ENCODE assay signal across 10 cellular contexts in genomic region chr5:150641006-150641570, GRCh38. TPM values are rescaled to one million over a fixed set of nuclear protein-coding genes. Genes with fewer than 3 reads are reported as not detected.
DNase-seq lines count a peak whose midpoint lies in the region; ATAC-seq, FAIRE-seq and TF ChIP-seq lines count a peak whose summit lies in the region.
"Had no signal": no experiment of that assay in that cellular context is flagged by ENCODE, and none has a peak within 500 bp of the region (broad histone marks: within the 10 kb centered on the region; RNA-seq: fewer than 3 reads in every experiment).

No MANE protein-coding gene starts in this region.

- H3K27me3 Mint-ChIP-seq in neural progenitor cell (ENCODE audit: insufficient read depth, low read depth), result peaks cover 15% of the 10 kb centered on the region

- H3K27ac ChIP-seq in SK-N-SH (ENCODE audit: low read depth in 2 of 2, low read length in 1 of 2) (peak overlapping the region; percentile 92 to 94), neural progenitor cell (no peak overlapping the region), small intestine (ENCODE audit: low read depth in 1 of 2, low read length in 1 of 2) (peak overlapping the region in 1 of 2 donors; percentile 91), MM.1S (ENCODE audit: low read length) (no peak overlapping the region)

- H2AFZ ChIP-seq in SK-N-SH (ENCODE audit: low read depth), result no peak overlapping the region
- no peak overlapping the region for H2AFZ ChIP-seq in neural progenitor cell (replicated peaks)
- no peak overlapping the region for H2AFZ ChIP-seq in MM.1S (ENCODE audit: low read length)

- TF ChIP-seq CTCF in AG04449 (IDR thresholded peaks at IDR 0.05; ENCODE audit: insufficient read depth, low read length, missing control alignments) (no peak), SK-N-SH (IDR thresholded peaks at IDR 0.05) (no peak), fibroblast of pulmonary artery (IDR thresholded peaks at IDR 0.05; ENCODE audit: low read length, missing control alignments) (no peak), neural progenitor cell (IDR thresholded peaks at IDR 0.05) (no peak), MM.1S (IDR thresholded peaks at IDR 0.05; ENCODE audit: low read length) (no peak)

- H3K4me1 ChIP-seq in SK-N-SH (ENCODE audit: control insufficient read depth in 1 of 2, insufficient read depth in 2 of 2, low read depth in 1 of 2, low read length in 1 of 2) (peaks cover 79 to 91% of the 10 kb centered on the region in 2 experiments), neural progenitor cell (peaks cover 67% of the 10 kb centered on the region), small intestine (ENCODE audit: control insufficient read depth in 2 of 2, insufficient read depth in 1 of 2, low read depth in 1 of 2, low read length in 1 of 2) (peaks cover 3 to 19% of the 10 kb centered on the region in 2 donors), MM.1S (ENCODE audit: low read length) (no peaks in the 10 kb centered on the region)

- H3K4me2 ChIP-seq in SK-N-SH (peak overlapping the region; percentile 66), neural progenitor cell (no peak overlapping the region), MM.1S (ENCODE audit: low read depth, low read length) (no peak overlapping the region)

- no peak overlapping the region for H3K27ac Mint-ChIP-seq in neural progenitor cell

- H3K9ac ChIP-seq in SK-N-SH (peak overlapping the region; percentile 74), neural progenitor cell (no peak overlapping the region), MM.1S (ENCODE audit: low read length) (no peak overlapping the region)

- ATAC-seq in GM21528 (IDR thresholded peaks at IDR 0.05; ENCODE audit: low FRiP score, unreplicated experiment), result no peak

- no peaks in the 10 kb centered on the region for H3K36me3 Mint-ChIP-seq in neural progenitor cell

- FAIRE-seq in small intestine (lab: Jason Lieb, UNC), result no peak

- peak in 1 of 2 experiments; percentile 59; a peak in 2 of 4 replicates for TF ChIP-seq EP300 in SK-N-SH (IDR thresholded peaks at IDR 0.05; ENCODE audit: borderline replicate concordance in 1 of 2, low read depth in 1 of 2, low read length in 1 of 2)

- H3F3A ChIP-seq in SK-N-SH (replicated peaks; ENCODE audit: insufficient read depth) (peaks cover 58% of the 10 kb centered on the region), neural progenitor cell (ENCODE audit: low read depth) (peaks cover 46% of the 10 kb centered on the region), MM.1S (ENCODE audit: insufficient read depth, low read length) (no peaks in the 10 kb centered on the region)

- no peaks in the 10 kb centered on the region for H3K9me3 Mint-ChIP-seq in neural progenitor cell
- H3K9me3 Mint-ChIP-seq: central memory CD8-positive, alpha-beta T cell had no signal

- CTCF ChIA-PET in AG04449 (lab: Yijun Ruan, JAX) (interaction anchor here (0.9 to 8.4 kb wide), 7 partner anchors 12 to 191 kb away, joined by 3 to 111 read pairs (median 6); no protein-coding TSS in a partner anchor), SK-N-SH (lab: Yijun Ruan, JAX) (interaction anchor here (1.3 to 2.4 kb wide), 7 partner anchors 10 to 80 kb away, joined by 3 to 9 read pairs (median 4); no protein-coding TSS in a partner anchor)

- H3K79me2 ChIP-seq in SK-N-SH (ENCODE audit: insufficient read depth) (peaks cover 38% of the 10 kb centered on the region), neural progenitor cell (ENCODE audit: low read depth) (no peaks in the 10 kb centered on the region), MM.1S (ENCODE audit: low read length) (no peaks in the 10 kb centered on the region)

- H3K9me2 ChIP-seq in SK-N-SH, result no peaks in the 10 kb centered on the region
- H3K9me2 ChIP-seq in MM.1S (replicated peaks; ENCODE audit: insufficient read depth, low read length), result no peaks in the 10 kb centered on the region

- no peak for TF ChIP-seq RAD21 in SK-N-SH (IDR thresholded peaks at IDR 0.05; ENCODE audit: low read length)

- 47% methylated on average over 8 of the region's 9 CpGs for WGBS in SK-N-SH (ENCODE audit: low lambda C conversion rate)
- 66 to 79% (median 75%) methylated on average over 9 of the region's 9 CpGs for WGBS in small intestine, 3 donors

- no peak overlapping the region for H3K4me3 Mint-ChIP-seq in neural progenitor cell
- H3K4me3 Mint-ChIP-seq: central memory CD8-positive, alpha-beta T cell had no signal

- H4K20me1 ChIP-seq in SK-N-SH (ENCODE audit: insufficient read depth) (no peaks in the 10 kb centered on the region; the same call in 1 of the 2 replicates), neural progenitor cell (ENCODE audit: low read depth) (no peaks in the 10 kb centered on the region), MM.1S (ENCODE audit: insufficient read depth, low read length) (no peaks in the 10 kb centered on the region)

- H3K4me3 ChIP-seq in AG04449 (ENCODE audit: low read depth, low read length) (peak overlapping the region; percentile 76), SK-N-SH (ENCODE audit: low read depth in 2 of 2, low read length in 1 of 2) (peak overlapping the region; percentile 45 to 57), fibroblast of pulmonary artery (replicated peaks; ENCODE audit: low read depth, low read length) (peak overlapping the region; percentile 60), neural progenitor cell (no peak overlapping the region), small intestine (ENCODE audit: low read depth in 1 of 2, low read length in 2 of 2) (no peak overlapping the region), MM.1S (ENCODE audit: low read length) (no peak overlapping the region)

- DNase-seq in AG04449 (ENCODE audit: low read depth, low spot score) (no peak), SK-N-SH (no peak), fibroblast of pulmonary artery (ENCODE audit: low read depth) (peak; percentile 97), neural progenitor cell (ENCODE audit: low spot score) (peak; percentile 0), NCI-H2171 (lab: John Stamatoyannopoulos, UW) (no peak), small intestine (no peak), MM.1S (no peak)
- DNase-seq: stimulated activated CD4-positive, alpha-beta T cell treated with anti-CD3 and anti-CD28 coated beads, Interleukin-1b, Interleukin-23, amount 100 ng/mL, for 48 hours had no signal

- H3K36me3 ChIP-seq in SK-N-SH (replicated peaks in 1 of 2; ENCODE audit: control insufficient read depth in 1 of 2, insufficient read depth in 2 of 2, low read length in 1 of 2) (no peaks in the 10 kb centered on the region), neural progenitor cell (no peaks in the 10 kb centered on the region), small intestine (ENCODE audit: control insufficient read depth in 2 of 2, insufficient read depth in 2 of 2, low read length in 2 of 2) (no peaks in the 10 kb centered on the region), MM.1S (replicated peaks; ENCODE audit: insufficient read depth, low read length) (no peaks in the 10 kb centered on the region)

- H3K9me3 ChIP-seq in SK-N-SH (no peaks in the 10 kb centered on the region), neural progenitor cell (ENCODE audit: low read depth) (no peaks in the 10 kb centered on the region), small intestine (ENCODE audit: control insufficient read depth, low read depth) (no peaks in the 10 kb centered on the region), MM.1S (replicated peaks; ENCODE audit: insufficient read depth, low read length) (no peaks in the 10 kb centered on the region)

- H3K27me3 ChIP-seq in SK-N-SH (ENCODE audit: insufficient read depth), result no peaks in the 10 kb centered on the region
- H3K27me3 ChIP-seq in neural progenitor cell, result no peaks in the 10 kb centered on the region
- no peaks in the 10 kb centered on the region for H3K27me3 ChIP-seq in small intestine (ENCODE audit: control insufficient read depth in 2 of 2, insufficient read depth in 2 of 2, low read length in 2 of 2)
- H3K27me3 ChIP-seq in MM.1S (replicated peaks; ENCODE audit: insufficient read depth, low read length), result no peaks in the 10 kb centered on the region; the same call in 1 of the 2 replicates

- H3K4me1 Mint-ChIP-seq in neural progenitor cell, result peaks cover 68% of the 10 kb centered on the region
- H3K4me1 Mint-ChIP-seq: central memory CD8-positive, alpha-beta T cell had no signal

- POLR2A ChIA-PET in AG04449 (lab: Yijun Ruan, JAX) (interaction anchor here (0.8 to 1.1 kb wide), 5 partner anchors 11 to 192 kb away, joined by 3 to 4 read pairs (median 3); partner anchors contain the start of genes RBM22 and RPS14), SK-N-SH (lab: Yijun Ruan, JAX) (no interaction called here)

TF ChIP-seq in SK-N-SH, 30 proteins besides CTCF, POLR2A, EP300 and RAD21 (continues in another document):
- TF ChIP-seq, protein P1, sequence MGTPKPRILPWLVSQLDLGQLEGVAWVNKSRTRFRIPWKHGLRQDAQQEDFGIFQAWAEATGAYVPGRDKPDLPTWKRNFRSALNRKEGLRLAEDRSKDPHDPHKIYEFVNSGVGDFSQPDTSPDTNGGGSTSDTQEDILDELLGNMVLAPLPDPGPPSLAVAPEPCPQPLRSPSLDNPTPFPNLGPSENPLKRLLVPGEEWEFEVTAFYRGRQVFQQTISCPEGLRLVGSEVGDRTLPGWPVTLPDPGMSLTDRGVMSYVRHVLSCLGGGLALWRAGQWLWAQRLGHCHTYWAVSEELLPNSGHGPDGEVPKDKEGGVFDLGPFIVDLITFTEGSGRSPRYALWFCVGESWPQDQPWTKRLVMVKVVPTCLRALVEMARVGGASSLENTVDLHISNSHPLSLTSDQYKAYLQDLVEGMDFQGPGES (IDR thresholded peaks at IDR 0.05; ENCODE audit: low read depth, low read length), result no peak
- TF ChIP-seq FOSL2 (IDR thresholded peaks at IDR 0.05; ENCODE audit: borderline replicate concordance, low read depth) (peak; percentile 42), NFIC (IDR thresholded peaks at IDR 0.05; ENCODE audit: borderline replicate concordance) (peak; percentile 72; the same call in 1 of the 2 replicates), RCOR1 (IDR thresholded peaks at IDR 0.05; ENCODE audit: low read length) (no peak), ELF1 (IDR thresholded peaks at IDR 0.05) (peak; percentile 58), SMC3 (IDR thresholded peaks at IDR 0.05; ENCODE audit: low read depth, low read length) (no peak)

RNA-seq across cellular contexts. Expression of gene SYNPO, which starts 0.6 kb away (rescaled TPM):
- polyA plus RNA-seq in SK-N-SH (2012; rRNA removed) (3.0 and 5.1 TPM in 2 replicates), small intestine (10 to 100 TPM; 23.2 to 34.4 (median 26.2) TPM)
- 3.3 and 4.5 TPM in 2 replicates for polyA plus RNA-seq in SK-N-SH (2012; cell fraction: cytosol; rRNA removed)
- polyA plus RNA-seq in SK-N-SH (2012; cell fraction: nucleus; rRNA removed), result 9.8 and 14.0 TPM in 2 replicates
- total RNA-seq in neural progenitor cell (ENCODE audit: low replicate concordance), result 0.41 and 1.3 TPM in 2 replicates

RNA-seq across cellular contexts. Expression of gene MYOZ3, which starts 20.0 kb away (rescaled TPM):
- polyA plus RNA-seq in SK-N-SH (2012; rRNA removed), result 0.26 and 0.41 TPM in 2 replicates
- polyA plus RNA-seq in SK-N-SH (2012; cell fraction: cytosol; rRNA removed), result 0.31 and 0.35 TPM in 2 replicates
- 0.48 and 0.67 TPM in 2 replicates for polyA plus RNA-seq in SK-N-SH (2012; cell fraction: nucleus; rRNA removed)
- total RNA-seq in neural progenitor cell (ENCODE audit: low replicate concordance), result 0.43 and 0.90 TPM in 2 replicates
- under 1 TPM; 0.27 to 0.45 (median 0.31) TPM for polyA plus RNA-seq in small intestine

RNA-seq across cellular contexts. Expression of gene RBM22, which starts 59.8 kb away (rescaled TPM):
- 30.7 and 41.0 TPM in 2 replicates for polyA plus RNA-seq in SK-N-SH (2012; rRNA removed)
- polyA plus RNA-seq in SK-N-SH (2012; cell fraction: cytosol; rRNA removed), result 27.2 and 30.1 TPM in 2 replicates
- 39.9 and 65.8 TPM in 2 replicates for polyA plus RNA-seq in SK-N-SH (2012; cell fraction: nucleus; rRNA removed)
- 46.1 and 52.4 TPM in 2 replicates for total RNA-seq in neural progenitor cell (ENCODE audit: low replicate concordance)
- 10 to 100 TPM; 28.1 to 34.7 (median 29.5) TPM for polyA plus RNA-seq in small intestine

Comparison
In these comparisons a context has a peak if more than half of its experiments do, and no peak if none do; other contexts are left out.
1. DNase-seq: peak in fibroblast of pulmonary artery (single experiment) and neural progenitor cell (single experiment); none in AG04449 (single experiment), SK-N-SH (single experiment), NCI-H2171 (single experiment), small intestine (single experiment) and MM.1S (single experiment).
2. H3K4me3 ChIP-seq: peak in AG04449 (single experiment), SK-N-SH (2 of 2) and fibroblast of pulmonary artery (single experiment); none in neural progenitor cell (single experiment), small intestine (0 of 2) and MM.1S (single experiment).
3. H3K27ac ChIP-seq: peak in SK-N-SH (2 of 2); none in neural progenitor cell (single experiment) and MM.1S (single experiment).